1 cellular context compared by ENCODE assay signal in genomic region chr11:115706735-115707134, GRCh38.
TF ChIP-seq lines count a peak whose summit lies in the region.

No MANE protein-coding gene starts in this region.

TF ChIP-seq in HepG2, 621 proteins besides CTCF, POLR2A, EP300 and RAD21 (continued from another document):
- no peak for TF ChIP-seq FOXP4 (CRISPR knock-in tag; IDR thresholded peaks at IDR 0.05)
- TF ChIP-seq HNF1A (IDR thresholded peaks at IDR 0.05; ENCODE audit: low read depth): no peak
- no peak for TF ChIP-seq HNF1A (CRISPR knock-in tag; IDR thresholded peaks at IDR 0.05; ENCODE audit: borderline replicate concordance)
